In genomic region chr15:49037546-49037940, GRCh38 we compare ENCODE assay signal across 21 cellular contexts. TPM values are rescaled to one million over a fixed set of nuclear protein-coding genes. Genes with fewer than 3 reads are reported as not detected.
DNase-seq lines count a peak whose midpoint lies in the region; ATAC-seq and TF ChIP-seq lines count a peak whose summit lies in the region.
"Had no signal": no experiment of that assay in that cellular context is flagged by ENCODE, and none has a peak within 500 bp of the region (broad histone marks: within the 10 kb centered on the region; RNA-seq: fewer than 3 reads in every experiment).

No MANE protein-coding gene starts in this region.

- H3F3A ChIP-seq in MM.1S (ENCODE audit: insufficient read depth, low read length): no peaks in the 10 kb centered on the region

- H3K9me3 ChIP-seq in MM.1S (replicated peaks; ENCODE audit: insufficient read depth, low read length) (no peaks in the 10 kb centered on the region), testis (no peaks in the 10 kb centered on the region)
- H3K9me3 ChIP-seq: neutrophil, right atrium auricular region had no signal

- H3K9me3 Mint-ChIP-seq in natural killer cell treated with Interleukin-12 subunit alpha and Interleukin-12 subunit beta and Interleukin-15 and Interleukin-18, amount 100 ng/mL, for 72 hours: no peaks in the 10 kb centered on the region
- H3K9me3 Mint-ChIP-seq: CD4-positive, CD25-positive, alpha-beta regulatory T cell had no signal

- ATAC-seq in natural killer cell treated with Interleukin-12 subunit alpha and Interleukin-12 subunit beta and Interleukin-15 and Interleukin-18, amount 100 ng/mL, for 72 hours: no peak
- ATAC-seq in GM18909 (IDR thresholded peaks at IDR 0.05; ENCODE audit: poor library complexity, unreplicated experiment): no peak
- no peak for ATAC-seq in Right ventricle myocardium inferior
- ATAC-seq in GM21717 (IDR thresholded peaks at IDR 0.05; ENCODE audit: unreplicated experiment): no peak

- peak overlapping the region; percentile 5; the same call in 1 of the 2 replicates for H3K4me2 ChIP-seq in MM.1S (ENCODE audit: low read depth, low read length)

- H3K27ac ChIP-seq in MM.1S (ENCODE audit: low read length) (no peak overlapping the region), testis (no peak overlapping the region)
- H3K27ac ChIP-seq: neutrophil, right atrium auricular region had no signal

- H3K36me3 ChIP-seq in MM.1S (replicated peaks; ENCODE audit: insufficient read depth, low read length) (0 out of 2 replicates have a peak, but pooled peaks cover 4% of the 10 kb centered on the region), testis (ENCODE audit: low read depth, missing control alignments) (no peaks in the 10 kb centered on the region)

- no peaks in the 10 kb centered on the region for H3K36me3 Mint-ChIP-seq in natural killer cell treated with Interleukin-12 subunit alpha and Interleukin-12 subunit beta and Interleukin-15 and Interleukin-18, amount 100 ng/mL, for 72 hours

- no peaks in the 10 kb centered on the region for H4K20me1 ChIP-seq in MM.1S (ENCODE audit: insufficient read depth, low read length)

- H3K9ac ChIP-seq in MM.1S (ENCODE audit: low read length): no peak overlapping the region

- H3K9me2 ChIP-seq in MM.1S (replicated peaks; ENCODE audit: insufficient read depth, low read length): no peaks in the 10 kb centered on the region

- H3K4me1 Mint-ChIP-seq in natural killer cell treated with Interleukin-12 subunit alpha and Interleukin-12 subunit beta and Interleukin-15 and Interleukin-18, amount 100 ng/mL, for 72 hours (ENCODE audit: low read depth in 2 of 2): peaks cover 19 to 30% of the 10 kb centered on the region in 2 donors

- peak overlapping the region; percentile 49 for H3K4me3 Mint-ChIP-seq in natural killer cell treated with Interleukin-12 subunit alpha and Interleukin-12 subunit beta and Interleukin-15 and Interleukin-18, amount 100 ng/mL, for 72 hours
- H3K4me3 Mint-ChIP-seq: CD4-positive, CD25-positive, alpha-beta regulatory T cell had no signal

- TF ChIP-seq CTCF in MM.1S (IDR thresholded peaks at IDR 0.05; ENCODE audit: low read length) (no peak), choroid plexus epithelial cell (conservative IDR thresholded peaks at IDR 0.05; ENCODE audit: low read depth, low read length) (no peak), testis (IDR thresholded peaks at IDR 0.05) (no peak)

- no peaks in the 10 kb centered on the region for H3K27me3 ChIP-seq in MM.1S (replicated peaks; ENCODE audit: insufficient read depth, low read length)
- H3K27me3 ChIP-seq in testis: no peaks in the 10 kb centered on the region
- H3K27me3 ChIP-seq: neutrophil, right atrium auricular region had no signal

- H3K4me1 ChIP-seq in MM.1S (ENCODE audit: low read length): 0 out of 2 replicates have a peak, but pooled peaks cover 7% of the 10 kb centered on the region
- no peaks in the 10 kb centered on the region for H3K4me1 ChIP-seq in testis

- TF ChIP-seq POLR2A in testis (IDR thresholded peaks at IDR 0.05): no peak

- intact Hi-C loops in Right ventricle myocardium inferior (cut with DNase I) (no loop called here), testis (cut with DNase I; ENCODE audit: low total_unique reads) (no loop called here)

- peak; percentile 33 for DNase-seq in EH (ENCODE audit: low read depth)
- no peak for DNase-seq in MM.1S
- DNase-seq in choroid plexus epithelial cell (ENCODE audit: low read depth): peak; percentile 30
- DNase-seq in natural killer cell treated with Interleukin-12 subunit alpha and Interleukin-12 subunit beta and Interleukin-15 and Interleukin-18, amount 100 ng/mL, for 72 hours (ENCODE audit: low spot score): no peak
- DNase-seq in Right ventricle myocardium inferior (ENCODE audit: missing footprints): no peak
- no peak for DNase-seq in testis
- DNase-seq: activated CD4-positive, alpha-beta T cell treated with anti-CD3 and anti-CD28 coated beads, Interleukin-2, amount 50 U/mL, for 4 hours; activated naive CD4-positive, alpha-beta T cell treated with Interleukin-2 at 50 U/mL for 16 hours; CD4-positive, CD25-positive, alpha-beta regulatory T cell; cortex of kidney; DMS53; foreskin fibroblast; kidney glomerular epithelial cell; midbrain; NCI-H1105; NCI-H510A; stimulated activated CD4-positive, alpha-beta T cell treated with anti-CD3 and anti-CD28 coated beads, Interleukin-15, amount 100 ng/mL, for 24 hours had no signal

- no peak overlapping the region for H3K4me3 ChIP-seq in MM.1S (ENCODE audit: low read length)
- H3K4me3 ChIP-seq in choroid plexus epithelial cell (ENCODE audit: low read depth, low read length): no peak overlapping the region
- H3K4me3 ChIP-seq in testis: no peak overlapping the region
- H3K4me3 ChIP-seq: right atrium auricular region had no signal

- peak overlapping the region; percentile 43 to 60 for H3K27ac Mint-ChIP-seq in natural killer cell treated with Interleukin-12 subunit alpha and Interleukin-12 subunit beta and Interleukin-15 and Interleukin-18, amount 100 ng/mL, for 72 hours

- H3K79me2 ChIP-seq in MM.1S (ENCODE audit: low read length): peaks cover 85% of the 10 kb centered on the region

- no peak overlapping the region for H2AFZ ChIP-seq in MM.1S (ENCODE audit: low read length)

- H3K27me3 Mint-ChIP-seq in natural killer cell treated with Interleukin-12 subunit alpha and Interleukin-12 subunit beta and Interleukin-15 and Interleukin-18, amount 100 ng/mL, for 72 hours: no peaks in the 10 kb centered on the region
- H3K27me3 Mint-ChIP-seq: CD4-positive, CD25-positive, alpha-beta regulatory T cell had no signal

RNA-seq across cellular contexts. Expression of gene SECISBP2L, which starts 8.7 kb away (rescaled TPM):
- total RNA-seq in natural killer cell treated with Interleukin-12 subunit alpha and Interleukin-12 subunit beta and Interleukin-15 and Interleukin-18, amount 100 ng/mL, for 72 hours: 10 to 100 TPM; 33.9 to 39.2 TPM
- 34.2 TPM for total RNA-seq in Right ventricle myocardium inferior
- 10 to 100 TPM; 53.6 to 76.1 TPM for total RNA-seq in testis
- 29.2 TPM for polyA plus RNA-seq in testis (ENCODE audit: insufficient read depth, low read depth, low replicate concordance)

Comparison
In these comparisons a context has a peak if more than half of its experiments do, and no peak if none do; other contexts are left out.
1. DNase-seq: peak in EH (single experiment) and choroid plexus epithelial cell (single experiment); none in MM.1S (single experiment), natural killer cell treated with Interleukin-12 subunit alpha and Interleukin-12 subunit beta and Interleukin-15 and Interleukin-18, amount 100 ng/mL, for 72 hours (single experiment), Right ventricle myocardium inferior (single experiment) and testis (single experiment).